ENCODE assay signal across 27 cellular contexts in genomic region chr9:81474792-81475191, GRCh38.
"Had no signal": no experiment of that assay in that cellular context is flagged by ENCODE, and none has a peak within 500 bp of the region (broad histone marks: within the 10 kb centered on the region; RNA-seq: fewer than 3 reads in every experiment).

No MANE protein-coding gene starts in this region.

- H3K4me3 ChIP-seq: colonic mucosa, esophagus squamous epithelium, heart left ventricle had no signal

- H3K27me3 ChIP-seq: brain microvascular endothelial cell, colonic mucosa, esophagus squamous epithelium, heart left ventricle had no signal

- DNase-seq: activated B cell treated with CpG ODN at 0.5 μM for 24 hours; activated CD4-positive, alpha-beta T cell treated with anti-CD3 and anti-CD28 coated beads for 48 hours; activated CD4-positive, alpha-beta T cell treated with anti-CD3 and anti-CD28 coated beads, Interleukin-2, amount 50 U/mL, for 1 hour; activated CD4-positive, alpha-beta T cell treated with anti-CD3 and anti-CD28 coated beads, Interleukin-2, amount 50 U/mL, for 48 hours; activated CD8-positive, alpha-beta memory T cell treated with anti-CD3 and anti-CD28 coated beads for 24 hours; activated CD8-positive, alpha-beta T cell treated with anti-CD3 and anti-CD28 coated beads for 36 hours; activated effector memory CD4-positive, alpha-beta T cell treated with Interleukin-2 at 50 U/mL for 16 hours; activated gamma-delta T cell treated with Interleukin-2 at 50 U/mL for 16 hours; activated naive CD4-positive, alpha-beta T cell treated with anti-CD3 and anti-CD28 coated beads, Interleukin-2, amount 50 U/mL, for 16 hours; activated naive CD4-positive, alpha-beta T cell treated with Interleukin-2 at 50 U/mL for 16 hours; activated T-cell treated with anti-CD3 and anti-CD28 coated beads, Interleukin-2, amount 50 U/mL, for 4 hours; amniotic stem cell; anterior cingulate cortex; brain microvascular endothelial cell; colonic mucosa; effector CD8-positive, alpha-beta T cell; esophagus squamous epithelium; foreskin melanocyte; glutamatergic neuron; heart left ventricle; T-helper 1 cell; T-helper 17 cell; T1000; WERI-Rb-1 had no signal

- ATAC-seq: activated CD4-positive, CD25-positive, alpha-beta regulatory T cell treated with anti-CD3 and anti-CD28 coated beads, Interleukin-2, amount 50 U/mL, for 24 hours; activated CD8-positive, alpha-beta T cell treated with anti-CD3 and anti-CD28 coated beads for 36 hours; activated T-cell treated with anti-CD3 and anti-CD28 coated beads, Interleukin-2, amount 50 U/mL, for 4 hours; activated T-helper 17 cell treated with anti-CD3 and anti-CD28 coated beads, Interleukin-2, amount 50 U/mL, for 72 hours; heart left ventricle; T-helper 17 cell had no signal

- H3K9me3 ChIP-seq: colonic mucosa, esophagus squamous epithelium, heart left ventricle had no signal

- H3K36me3 ChIP-seq: brain microvascular endothelial cell, colonic mucosa, esophagus squamous epithelium, heart left ventricle, WERI-Rb-1 had no signal

- H3K4me1 ChIP-seq: colonic mucosa, esophagus squamous epithelium had no signal

- H3K27ac ChIP-seq: brain microvascular endothelial cell, colonic mucosa, epithelial cell of prostate, esophagus squamous epithelium, heart left ventricle, WERI-Rb-1 had no signal
